Comparison of ENCODE assay signal across 1 cellular context in the genomic region with DNA sequence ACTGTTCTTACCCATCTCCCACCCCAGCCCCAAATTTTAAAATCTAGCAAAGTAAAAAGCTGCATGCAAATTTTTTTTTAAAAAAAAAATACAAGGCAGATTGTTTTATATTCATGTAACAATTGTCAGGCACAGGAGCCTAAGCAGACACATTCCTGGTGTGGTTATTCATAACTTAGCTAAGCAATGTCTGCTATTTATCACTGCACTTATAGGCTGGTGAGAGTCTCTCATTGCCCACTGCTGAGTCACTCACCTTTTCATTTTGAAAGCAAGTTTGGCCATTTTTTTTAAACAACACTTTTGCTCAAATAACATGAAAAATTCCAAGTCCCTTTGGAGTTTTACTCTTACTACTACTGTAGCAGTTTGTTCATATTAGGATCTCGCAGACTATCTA.
TF ChIP-seq lines count a peak whose summit lies in the region.

No MANE protein-coding gene starts in this region.

TF ChIP-seq in SK-N-SH treated with all-trans-retinoic acid at 6 μM for 48 hours, 23 proteins besides CTCF, POLR2A, EP300 and RAD21 (continued from another document):
- TF ChIP-seq PPARA (CRISPR knock-in tag; IDR thresholded peaks at IDR 0.05; ENCODE audit: borderline replicate concordance) = no peak
